24 cellular contexts compared by ENCODE assay signal in the genomic region with DNA sequence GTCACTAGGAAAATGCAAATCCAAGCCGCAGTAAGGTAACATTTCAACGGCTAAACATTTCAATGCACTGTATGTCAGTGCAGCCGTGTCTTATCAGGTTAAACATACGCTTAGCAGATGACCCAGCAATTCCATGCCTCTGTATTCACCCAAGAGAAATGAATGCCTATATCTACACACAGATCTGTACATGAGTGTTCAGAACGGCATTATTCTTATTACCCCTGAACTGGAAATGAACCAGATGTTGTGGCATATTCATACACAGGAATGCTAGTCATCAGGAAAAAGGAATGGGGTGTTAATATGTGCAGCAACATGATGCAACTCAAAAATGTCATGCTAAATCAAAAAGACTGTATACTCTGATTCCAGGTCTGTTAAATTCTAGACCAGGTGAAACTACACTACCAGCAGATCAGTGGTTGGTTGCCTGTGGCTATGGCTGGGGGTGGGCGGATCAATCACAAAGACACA.
DNase-seq lines count a peak whose midpoint lies in the region; ATAC-seq and TF ChIP-seq lines count a peak whose summit lies in the region.
"Had no signal": no experiment of that assay in that cellular context is flagged by ENCODE, and none has a peak within 500 bp of the region (broad histone marks: within the 10 kb centered on the region; RNA-seq: fewer than 3 reads in every experiment).

No MANE protein-coding gene starts in this region.

- no peaks in the 10 kb centered on the region for H3K9me3 ChIP-seq in Karpas-422 (ENCODE audit: low read length)
- H3K9me3 ChIP-seq: BLaER1, breast epithelium had no signal

- H3K4me1 ChIP-seq in Karpas-422 (ENCODE audit: low read length), result peaks cover 4% of the 10 kb centered on the region; the same call in 1 of the 2 replicates
- H3K4me1 ChIP-seq: BLaER1, breast epithelium had no signal

- DNase-seq in AG04449 (ENCODE audit: low read depth, low spot score) (peak; percentile 75), HFFc6 (peak; percentile 88), amniotic epithelial cell (ENCODE audit: low read depth) (peak; percentile 94), fibroblast of peridontal ligament (ENCODE audit: extremely low read depth) (peak; percentile 27), T-helper 9 cell (no peak), Karpas-422 (no peak), NCI-H2171 treated with DMSO at 0.1 percent for 48 hours (lab: John Stamatoyannopoulos, UW) (no peak)
- DNase-seq: activated CD4-positive, CD25-positive, alpha-beta regulatory T cell treated with anti-CD3 and anti-CD28 coated beads, Interleukin-2, amount 50 U/mL, for 72 hours; activated CD8-positive, alpha-beta T cell treated with anti-CD3 and anti-CD28 coated beads, Interleukin-2, amount 10 ng/mL, durations not matched to agents 7 days and 5 days; activated gamma-delta T cell; Calu3; KBM-7; left colon; NCI-H82; stimulated activated CD4-positive, alpha-beta T cell treated with anti-CD3 and anti-CD28 coated beads, Interleukin-12 subunit alpha, Interleukin-12 subunit beta, amount 100 ng/mL, for 4 hours; stimulated activated CD4-positive, alpha-beta T cell treated with anti-CD3 and anti-CD28 coated beads, Interleukin-4, amount 100 ng/mL, for 4 hours; stimulated activated naive CD8-positive, alpha-beta T cell treated with anti-CD3 and anti-CD28 coated beads, Interleukin-15, Interleukin-2, amounts not matched to agents 100 U/mL and 50 U/mL, for 24 hours had no signal

- H3K4me3 ChIP-seq in AG04449 (ENCODE audit: low read depth, low read length), result no peak overlapping the region
- H3K4me3 ChIP-seq in Karpas-422 (ENCODE audit: low read length), result no peak overlapping the region
- H3K4me3 ChIP-seq: BLaER1, breast epithelium had no signal

- H3K36me3 ChIP-seq in Karpas-422 (ENCODE audit: insufficient read depth, low read length), result no peaks in the 10 kb centered on the region
- H3K36me3 ChIP-seq: BLaER1, breast epithelium had no signal

- H3K36me3 Mint-ChIP-seq in HFFc6 (ENCODE audit: low read depth), result peaks cover 23% of the 10 kb centered on the region
- H3K36me3 Mint-ChIP-seq: memory B cell had no signal

- no peaks in the 10 kb centered on the region for H3K9me2 ChIP-seq in Karpas-422 (replicated peaks; ENCODE audit: insufficient read depth, low read length)

- H3K4me1 Mint-ChIP-seq in HFFc6 (ENCODE audit: low read depth), result peaks cover 39% of the 10 kb centered on the region

- H3K27me3 ChIP-seq in Karpas-422 (ENCODE audit: low read length), result no peaks in the 10 kb centered on the region
- H3K27me3 ChIP-seq: BLaER1, breast epithelium had no signal

- H3K4me2 ChIP-seq in Karpas-422 (ENCODE audit: low read depth, low read length, poor library complexity, severe bottlenecking), result no peak overlapping the region
- H3K4me2 ChIP-seq: BLaER1 had no signal

- H3K27me3 Mint-ChIP-seq in HFFc6 (ENCODE audit: insufficient read depth), result peaks cover 2% of the 10 kb centered on the region; the same call in 1 of the 2 replicates

- H2AFZ ChIP-seq in Karpas-422 (ENCODE audit: low read length), result no peak overlapping the region

- H4K20me1 ChIP-seq in Karpas-422 (ENCODE audit: insufficient read depth, low read depth, low read length), result no peaks in the 10 kb centered on the region
- H4K20me1 ChIP-seq: BLaER1 had no signal

- H3K9ac ChIP-seq in Karpas-422 (ENCODE audit: low read length), result no peak overlapping the region
- H3K9ac ChIP-seq: BLaER1 had no signal

- no peak overlapping the region for H3K27ac ChIP-seq in Karpas-422 (ENCODE audit: low read length)
- H3K27ac ChIP-seq: 22Rv1, BLaER1, breast epithelium had no signal

- ATAC-seq in esophagus mucosa, result no peak
- ATAC-seq: activated CD8-positive, alpha-beta T cell treated with anti-CD3 and anti-CD28 coated beads, Interleukin-2, amount 10 ng/mL, durations not matched to agents 7 days and 5 days; HCT116; left colon; stimulated activated naive CD8-positive, alpha-beta T cell treated with anti-CD3 and anti-CD28 coated beads, Interleukin-15, Interleukin-2, amounts not matched to agents 100 U/mL and 50 U/mL, for 24 hours had no signal

- peak overlapping the region; percentile 67 for H3K27ac Mint-ChIP-seq in HFFc6
- H3K27ac Mint-ChIP-seq: activated CD8-positive, alpha-beta T cell treated with anti-CD3 and anti-CD28 coated beads, Interleukin-2, amount 10 ng/mL, durations not matched to agents 7 days and 5 days; dendritic cell treated with granulocyte-macrophage colony-stimulating factor and Interleukin-4, amounts not matched to agents 40 ng/mL and 50 ng/mL, for 4 days; memory B cell had no signal

- H3K4me3 Mint-ChIP-seq in HFFc6, result peak overlapping the region; percentile 11; the same call in 1 of the 2 replicates
- H3K4me3 Mint-ChIP-seq: activated CD8-positive, alpha-beta T cell treated with anti-CD3 and anti-CD28 coated beads, Interleukin-2, amount 10 ng/mL, durations not matched to agents 7 days and 5 days; dendritic cell treated with granulocyte-macrophage colony-stimulating factor and Interleukin-4, amounts not matched to agents 40 ng/mL and 50 ng/mL, for 4 days; memory B cell had no signal

- TF ChIP-seq CTCF in AG04449 (IDR thresholded peaks at IDR 0.05; ENCODE audit: insufficient read depth, low read length, missing control alignments) (no peak), HFFc6 (IDR thresholded peaks at IDR 0.05) (no peak)

- no peaks in the 10 kb centered on the region for H3K9me3 Mint-ChIP-seq in HFFc6
- H3K9me3 Mint-ChIP-seq: dendritic cell treated with granulocyte-macrophage colony-stimulating factor and Interleukin-4, amounts not matched to agents 40 ng/mL and 50 ng/mL, for 4 days had no signal

- POLR2A ChIA-PET in AG04449 (lab: Yijun Ruan, JAX), result no interaction called here

- H3K79me2 ChIP-seq in Karpas-422 (ENCODE audit: low read length), result no peaks in the 10 kb centered on the region

- CTCF ChIA-PET in AG04449 (lab: Yijun Ruan, JAX), result interaction anchor here (0.7 to 1.3 kb wide), 3 partner anchors 16 to 192 kb away, joined by 3 to 4 read pairs (median 4); no protein-coding TSS in a partner anchor

Comparison
In these comparisons a context has a peak if more than half of its experiments do, and no peak if none do; other contexts are left out.
1. DNase-seq: peak in AG04449 (single experiment), HFFc6 (single experiment), amniotic epithelial cell (single experiment) and fibroblast of peridontal ligament (single experiment); none in T-helper 9 cell (single experiment), Karpas-422 (single experiment) and NCI-H2171 treated with DMSO at 0.1 percent for 48 hours (single experiment).